Comparison of ENCODE assay signal across 22 cellular contexts in genomic region chr16:85629853-85630252, GRCh38.
"Had no signal": no experiment of that assay in that cellular context is flagged by ENCODE, and none has a peak within 500 bp of the region (broad histone marks: within the 10 kb centered on the region; RNA-seq: fewer than 3 reads in every experiment).

No MANE protein-coding gene starts in this region.

- ATAC-seq: foreskin keratinocyte; mucosa of descending colon; natural killer cell treated with Interleukin-12 subunit alpha and Interleukin-12 subunit beta and Interleukin-15 and Interleukin-18, amount 100 ng/mL, for 72 hours; right lobe of liver had no signal

- H3K4me3 ChIP-seq: esophagus muscularis mucosa, mucosa of descending colon, right lobe of liver, thoracic aorta, uterus had no signal

- H3K27me3 Mint-ChIP-seq: natural killer cell treated with Interleukin-12 subunit alpha and Interleukin-12 subunit beta and Interleukin-15 and Interleukin-18, amount 100 ng/mL, for 72 hours; stimulated activated naive CD8-positive, alpha-beta T cell treated with anti-CD3 and anti-CD28 coated beads, Interleukin-15, Interleukin-2, amounts not matched to agents 100 ng/mL and 50 ng/mL, for 24 hours; type B pancreatic cell had no signal

- H3K36me3 Mint-ChIP-seq: natural killer cell treated with Interleukin-12 subunit alpha and Interleukin-12 subunit beta and Interleukin-15 and Interleukin-18, amount 100 ng/mL, for 72 hours had no signal

- H3K9me3 Mint-ChIP-seq: type B pancreatic cell had no signal

- DNase-seq: activated CD4-positive, alpha-beta T cell treated with anti-CD3 and anti-CD28 coated beads for 4 hours; activated CD4-positive, alpha-beta T cell treated with anti-CD3 and anti-CD28 coated beads, Interleukin-2, amount 50 U/mL, for 4 hours; activated CD8-positive, alpha-beta memory T cell treated with anti-CD3 and anti-CD28 coated beads for 24 hours; activated effector memory CD4-positive, alpha-beta T cell treated with Interleukin-2 at 50 U/mL for 16 hours; activated naive CD4-positive, alpha-beta T cell treated with Interleukin-2 at 50 U/mL for 16 hours; amniotic stem cell; central memory CD4-positive, alpha-beta T cell; foreskin keratinocyte; islet precursor cell; mucosa of descending colon; posterior cingulate gyrus; right lobe of liver; stimulated activated CD4-positive, alpha-beta T cell treated with anti-CD3 and anti-CD28 coated beads, Interleukin-2, amount 100 ng/mL, for 48 hours; uterus had no signal

- H3K9me3 ChIP-seq: right lobe of liver, thoracic aorta, uterus had no signal

- H3K4me1 ChIP-seq: foreskin keratinocyte had no signal

- H3K4me3 Mint-ChIP-seq: natural killer cell treated with Interleukin-12 subunit alpha and Interleukin-12 subunit beta and Interleukin-15 and Interleukin-18, amount 100 ng/mL, for 72 hours; stimulated activated naive CD8-positive, alpha-beta T cell treated with anti-CD3 and anti-CD28 coated beads, Interleukin-15, Interleukin-2, amounts not matched to agents 100 ng/mL and 50 ng/mL, for 24 hours; T-helper 2 cell treated with Interferon-gamma antibody and Interleukin-4, amounts not matched to agents 5 μg/mL and 100 μg/mL, for 36 hours; type B pancreatic cell had no signal

- H3K27ac ChIP-seq: esophagus muscularis mucosa, foreskin keratinocyte, right lobe of liver, thoracic aorta, uterus, VCaP had no signal

- FAIRE-seq: astrocyte had no signal

- H3K27me3 ChIP-seq: esophagus muscularis mucosa, right lobe of liver, uterus had no signal

- H3K27ac Mint-ChIP-seq: natural killer cell treated with Interleukin-12 subunit alpha and Interleukin-12 subunit beta and Interleukin-15 and Interleukin-18, amount 100 ng/mL, for 72 hours; stimulated activated naive CD8-positive, alpha-beta T cell treated with anti-CD3 and anti-CD28 coated beads, Interleukin-15, Interleukin-2, amounts not matched to agents 100 ng/mL and 50 ng/mL, for 24 hours; T-helper 2 cell treated with Interferon-gamma antibody and Interleukin-4, amounts not matched to agents 5 μg/mL and 100 μg/mL, for 36 hours had no signal

- H3K36me3 ChIP-seq: right lobe of liver, thoracic aorta, uterus had no signal
